2 cellular contexts compared by ENCODE assay signal in genomic region chr10:43220251-43220650, GRCh38. TPM values are rescaled to one million over a fixed set of nuclear protein-coding genes. Genes with fewer than 3 reads are reported as not detected.
"Had no signal": no experiment of that assay in that cellular context is flagged by ENCODE, and none has a peak within 500 bp of the region (broad histone marks: within the 10 kb centered on the region; RNA-seq: fewer than 3 reads in every experiment).

No MANE protein-coding gene starts in this region.

RNA-seq across cellular contexts. Expression of gene RASGEF1A, which starts 46.6 kb away (rescaled TPM):
- total RNA-seq: H4, HT-29 had no signal
